ENCODE assay signal across 13 cellular contexts in genomic region chr2:177325554-177325953, GRCh38.
DNase-seq lines count a peak whose midpoint lies in the region; ATAC-seq, FAIRE-seq and TF ChIP-seq lines count a peak whose summit lies in the region.
"Had no signal": no experiment of that assay in that cellular context is flagged by ENCODE, and none has a peak within 500 bp of the region (broad histone marks: within the 10 kb centered on the region; RNA-seq: fewer than 3 reads in every experiment).

No MANE protein-coding gene starts in this region.

- TF ChIP-seq RAD21 in GM12878 (IDR thresholded peaks at IDR 0.05; ENCODE audit: insufficient read depth, low read depth, low read length): no peak

- H3K9me3 ChIP-seq in GM12878 (replicated peaks; ENCODE audit: control insufficient read depth, insufficient read depth, low read length): no peaks in the 10 kb centered on the region
- no peaks in the 10 kb centered on the region for H3K9me3 ChIP-seq in lower lobe of right lung
- H3K9me3 ChIP-seq in CD4-positive, alpha-beta memory T cell (ENCODE audit: control insufficient read depth in 1 of 2, low read length in 2 of 2): no peaks in the 10 kb centered on the region
- H3K9me3 ChIP-seq: neutrophil had no signal

- peak; percentile 74 for ATAC-seq in GM18511 (IDR thresholded peaks at IDR 0.05; ENCODE audit: unreplicated experiment)
- peak; percentile 57 for ATAC-seq in HG02970 (IDR thresholded peaks at IDR 0.05; ENCODE audit: low FRiP score, unreplicated experiment)
- ATAC-seq in GM12878: peak; percentile 69
- peak; percentile 44 to 64 for ATAC-seq in lower lobe of right lung
- no peak for ATAC-seq in naive thymus-derived CD8-positive, alpha-beta T cell
- ATAC-seq: stimulated activated effector memory CD8-positive, alpha-beta T cell treated with anti-CD3 and anti-CD28 coated beads, Interleukin-12 subunit alpha, Interleukin-12 subunit beta, amount 100 ng/mL, for 72 hours had no signal

- no peak for TF ChIP-seq EP300 in GM12878 (IDR thresholded peaks at IDR 0.05; ENCODE audit: borderline replicate concordance in 1 of 2, control insufficient read depth in 1 of 2, low read depth in 2 of 2, low read length in 2 of 2)

- POLR2A ChIA-PET in GM12878 (lab: Charles Lee): no interaction called here
- POLR2A ChIA-PET in CD4-positive, alpha-beta memory T cell (lab: Charles Lee; ENCODE audit: partially characterized antibody): interaction anchor here (1.0 kb wide), 1 partner anchor 63 kb away, joined by 3 read pairs; no protein-coding TSS in a partner anchor
- POLR2A ChIA-PET in naive thymus-derived CD8-positive, alpha-beta T cell (lab: Charles Lee): no interaction called here

- H3K27ac Mint-ChIP-seq in CD4-positive, alpha-beta memory T cell: no peak overlapping the region
- H3K27ac Mint-ChIP-seq in naive thymus-derived CD8-positive, alpha-beta T cell: no peak overlapping the region
- H3K27ac Mint-ChIP-seq: CD14-positive monocyte; stimulated activated effector memory CD8-positive, alpha-beta T cell treated with anti-CD3 and anti-CD28 coated beads, Interleukin-12 subunit alpha, Interleukin-12 subunit beta, amount 100 ng/mL, for 72 hours had no signal

- no peaks in the 10 kb centered on the region for H4K20me1 ChIP-seq in GM12878 (ENCODE audit: control insufficient read depth, insufficient read depth)

- CTCF ChIA-PET in GM12878 (lab: Yijun Ruan, JAX): interaction anchor here (1.5 to 2.2 kb wide), 2 partner anchors 61 to 161 kb away, joined by 3 to 13 read pairs; partner anchors contain the start of gene NFE2L2
- CTCF ChIA-PET in CD4-positive, alpha-beta memory T cell (lab: Charles Lee; ENCODE audit: partially characterized antibody): interaction anchor here (0.9 to 6.7 kb wide), 4 partner anchors 10 to 161 kb away, joined by 3 to 91 read pairs (median 14); partner anchors contain the start of gene NFE2L2

- H3K36me3 ChIP-seq in GM12878 (ENCODE audit: control insufficient read depth in 2 of 2, insufficient read depth in 2 of 2, low read length in 1 of 2) (no peaks in the 10 kb centered on the region), lower lobe of right lung (no peaks in the 10 kb centered on the region)
- peaks cover 4% of the 10 kb centered on the region for H3K36me3 ChIP-seq in CD4-positive, alpha-beta memory T cell (ENCODE audit: insufficient read depth, low read length)

- H3K36me3 Mint-ChIP-seq in CD4-positive, alpha-beta memory T cell: peaks cover 11 to 20% of the 10 kb centered on the region in 2 donors
- peaks cover 6 to 16% (median 10%) of the 10 kb centered on the region in 3 donors for H3K36me3 Mint-ChIP-seq in naive thymus-derived CD8-positive, alpha-beta T cell
- H3K36me3 Mint-ChIP-seq: stimulated activated effector memory CD8-positive, alpha-beta T cell treated with anti-CD3 and anti-CD28 coated beads, Interleukin-12 subunit alpha, Interleukin-12 subunit beta, amount 100 ng/mL, for 72 hours had no signal

- H3K4me3 ChIP-seq in GM12878: no peak overlapping the region
- no peak overlapping the region for H3K4me3 ChIP-seq in lower lobe of right lung
- no peak overlapping the region for H3K4me3 ChIP-seq in CD4-positive, alpha-beta memory T cell (ENCODE audit: low read length in 2 of 2)
- H3K4me3 ChIP-seq: SK-N-MC had no signal

- SMC1A ChIA-PET in GM12878 (lab: Charles Lee; ENCODE audit: uncharacterized antibody, unreplicated experiment): interaction anchor here (2.5 kb wide), 1 partner anchor 161 kb away, joined by 12 read pairs; no protein-coding TSS in a partner anchor

- H3K4me3 Mint-ChIP-seq in CD4-positive, alpha-beta memory T cell: no peak overlapping the region
- no peak overlapping the region for H3K4me3 Mint-ChIP-seq in naive thymus-derived CD8-positive, alpha-beta T cell
- H3K4me3 Mint-ChIP-seq: CD14-positive monocyte; stimulated activated effector memory CD8-positive, alpha-beta T cell treated with anti-CD3 and anti-CD28 coated beads, Interleukin-12 subunit alpha, Interleukin-12 subunit beta, amount 100 ng/mL, for 72 hours had no signal

- H3K4me2 ChIP-seq in GM12878 (ENCODE audit: control insufficient read depth, insufficient read depth): no peak overlapping the region

- no peak overlapping the region for H3K9ac ChIP-seq in GM12878 (ENCODE audit: control insufficient read depth, insufficient read depth, low read length)

- no peaks in the 10 kb centered on the region for H3K27me3 ChIP-seq in GM12878 (replicated peaks in 1 of 2; ENCODE audit: control insufficient read depth in 2 of 2, insufficient read depth in 2 of 2, low read length in 1 of 2)
- no peaks in the 10 kb centered on the region for H3K27me3 ChIP-seq in lower lobe of right lung (ENCODE audit: low read depth)
- no peaks in the 10 kb centered on the region for H3K27me3 ChIP-seq in CD4-positive, alpha-beta memory T cell (ENCODE audit: insufficient read depth, low read length)
- H3K27me3 ChIP-seq: neutrophil had no signal

- in situ Hi-C loops in GM12878 (cut with MboI): loop anchor here (25.0 kb wide), 1 partner anchor 1188 kb away; the partner anchor contains the start of gene HOXD8

- 92% methylated on average over 1 of the region's 1 CpG for WGBS in GM12878 (ENCODE audit: insufficient coverage, insufficient replicate concordance, low lambda C conversion rate, missing lambda C conversion rate)

- TF ChIP-seq CTCF in GM12878 (IDR thresholded peaks at IDR 0.05 in 2 of 3, conservative IDR thresholded peaks at IDR 0.05 in 1 of 3; ENCODE audit: control insufficient read depth in 2 of 3, extremely low read depth in 1 of 3, insufficient read depth in 1 of 3, low read depth in 3 of 3, low read length in 3 of 3): no peak
- no peak for TF ChIP-seq CTCF in lower lobe of right lung (IDR thresholded peaks at IDR 0.05)

- peaks cover 0 to 5% (median 2%) of the 10 kb centered on the region in 4 donors for H3K4me1 Mint-ChIP-seq in CD4-positive, alpha-beta memory T cell
- H3K4me1 Mint-ChIP-seq in naive thymus-derived CD8-positive, alpha-beta T cell: peaks cover 0 to 9% (median 7%) of the 10 kb centered on the region in 4 donors
- H3K4me1 Mint-ChIP-seq: stimulated activated effector memory CD8-positive, alpha-beta T cell treated with anti-CD3 and anti-CD28 coated beads, Interleukin-12 subunit alpha, Interleukin-12 subunit beta, amount 100 ng/mL, for 72 hours had no signal

- H2AFZ ChIP-seq in GM12878 (ENCODE audit: control insufficient read depth, low read depth, low read length): no peak overlapping the region

- DNase-seq in GM12878 (ENCODE audit: low read depth, low spot score) (no peak), lower lobe of right lung (no peak), nucleus accumbens (lab: John Stamatoyannopoulos, UW) (no peak)
- DNase-seq in CD4-positive, alpha-beta memory T cell: no peak
- DNase-seq in stimulated activated CD4-positive, alpha-beta T cell treated with anti-CD3 and anti-CD28 coated beads, Interleukin-2, amount 100 ng/mL, for 24 hours: no peak
- no peak for DNase-seq in naive thymus-derived CD8-positive, alpha-beta T cell
- DNase-seq: NCI-H1694 treated with DMSO at 0.1 percent for 48 hours had no signal

- RAD21 ChIA-PET in GM12878 (lab: Charles Lee; ENCODE audit: unreplicated experiment): no interaction called here

- intact Hi-C loops in GM12878 (cut with micrococcal nuclease; ENCODE audit: unreplicated experiment): no loop called here
- intact Hi-C loops in lower lobe of right lung (cut with DNase I): no loop called here
- intact Hi-C loops in CD4-positive, alpha-beta memory T cell (cut with micrococcal nuclease): no loop called here

- H3K79me2 ChIP-seq in GM12878 (ENCODE audit: control insufficient read depth, insufficient read depth, low read length): no peaks in the 10 kb centered on the region

- no TSS peak for BruUV-seq in GM12878 (replicated peaks; lab: Mats Ljungman, UMichigan)

- no peak for TF ChIP-seq POLR2A in GM12878 (IDR thresholded peaks at IDR 0.05; ENCODE audit: low read depth, low read length)

- no peaks in the 10 kb centered on the region for H3K27me3 Mint-ChIP-seq in CD4-positive, alpha-beta memory T cell
- H3K27me3 Mint-ChIP-seq in naive thymus-derived CD8-positive, alpha-beta T cell: no peaks in the 10 kb centered on the region

- H3K4me1 ChIP-seq in GM12878 (ENCODE audit: control insufficient read depth, insufficient read depth, low read length) (no peaks in the 10 kb centered on the region), lower lobe of right lung (no peaks in the 10 kb centered on the region)
- peaks cover 13% of the 10 kb centered on the region for H3K4me1 ChIP-seq in CD4-positive, alpha-beta memory T cell (ENCODE audit: insufficient read depth, low read length)

- H3K27ac ChIP-seq in GM12878 (ENCODE audit: control insufficient read depth, insufficient read depth) (no peak overlapping the region), lower lobe of right lung (no peak overlapping the region)
- no peak overlapping the region for H3K27ac ChIP-seq in CD4-positive, alpha-beta memory T cell (ENCODE audit: low read depth, low read length)
- H3K27ac ChIP-seq: neutrophil, SK-N-MC had no signal

- no peaks in the 10 kb centered on the region for H3K9me3 Mint-ChIP-seq in CD4-positive, alpha-beta memory T cell
- H3K9me3 Mint-ChIP-seq in naive thymus-derived CD8-positive, alpha-beta T cell: peaks cover 0 to 2% (median 0%) of the 10 kb centered on the region in 9 donors
- H3K9me3 Mint-ChIP-seq: stimulated activated effector memory CD8-positive, alpha-beta T cell treated with anti-CD3 and anti-CD28 coated beads, Interleukin-12 subunit alpha, Interleukin-12 subunit beta, amount 100 ng/mL, for 72 hours had no signal

- no peak for FAIRE-seq in GM12878 (lab: Jason Lieb, UNC)

TF ChIP-seq in GM12878, 131 proteins besides CTCF, POLR2A, EP300 and RAD21:
- no peak for TF ChIP-seq RB1 (IDR thresholded peaks at IDR 0.05; ENCODE audit: borderline replicate concordance)
- no peak for TF ChIP-seq MXI1 (IDR thresholded peaks at IDR 0.05; ENCODE audit: low read depth, low read length)
- no peak for TF ChIP-seq PAX5 (IDR thresholded peaks at IDR 0.05; ENCODE audit: borderline replicate concordance, low read depth, low read length)
- no peak for TF ChIP-seq EGR1 (IDR thresholded peaks at IDR 0.05; ENCODE audit: borderline replicate concordance in 1 of 2, low read depth in 2 of 2, low read length in 2 of 2)

Comparison
In these comparisons a context has a peak if more than half of its experiments do, and no peak if none do; other contexts are left out.
1. ATAC-seq: peak in GM18511 (single experiment), HG02970 (single experiment), GM12878 (single experiment) and lower lobe of right lung (2 of 2); none in naive thymus-derived CD8-positive, alpha-beta T cell (0 of 2).